ENCODE assay signal across 24 cellular contexts in the genomic region with DNA sequence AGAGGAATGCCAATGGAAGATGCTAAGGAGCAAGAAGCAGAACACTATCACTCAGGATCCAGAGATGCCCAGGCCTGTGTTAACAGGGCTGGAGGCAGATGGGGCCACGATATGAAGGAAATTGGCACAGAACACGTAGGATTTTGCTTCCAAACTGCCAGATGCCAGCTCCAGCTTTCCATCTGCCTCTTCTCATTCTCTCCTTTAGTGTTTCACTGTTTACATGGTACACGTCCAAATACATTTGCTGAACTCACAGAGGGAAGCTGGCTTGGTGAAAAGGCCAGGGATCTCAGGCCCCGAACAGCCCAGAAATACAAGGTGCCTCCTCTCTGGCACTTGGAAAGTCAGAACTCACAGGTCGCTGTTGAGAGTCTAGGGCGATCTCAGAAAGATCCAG.
"Had no signal": no experiment of that assay in that cellular context is flagged by ENCODE, and none has a peak within 500 bp of the region (broad histone marks: within the 10 kb centered on the region; RNA-seq: fewer than 3 reads in every experiment).

No MANE protein-coding gene starts in this region.

- DNase-seq: effector memory CD8-positive, alpha-beta T cell; esophagus squamous epithelium; foreskin keratinocyte; head of caudate nucleus; left colon; left ventricle myocardium superior; mesenchymal stem cell; midbrain; naive B cell; occipital lobe; pancreas; right lobe of liver; stimulated activated CD4-positive, alpha-beta T cell treated with anti-CD3 and anti-CD28 coated beads, Interleukin-15, amount 100 ng/mL, for 24 hours; stimulated activated CD4-positive, alpha-beta T cell treated with anti-CD3 and anti-CD28 coated beads, Interleukin-1b, Interleukin-23, amount 100 ng/mL, for 48 hours; stimulated activated CD4-positive, alpha-beta T cell treated with anti-CD3 and anti-CD28 coated beads, Interleukin-4, amount 100 ng/mL, for 24 hours; testis; upper lobe of right lung had no signal

- ATAC-seq: effector memory CD8-positive, alpha-beta T cell; foreskin keratinocyte; left colon; left ventricle myocardium superior; pancreas; right lobe of liver; stimulated activated memory B cell treated with anti-CD40 and anti-IgM and Interleukin-4, amounts not matched to agents 10 μg/mL and 1 μg/mL and 100 μg/mL, for 72 hours; upper lobe of right lung had no signal

- H3K27me3 ChIP-seq: esophagus squamous epithelium, foreskin keratinocyte, hepatocyte, right lobe of liver, testis, tibial nerve, upper lobe of right lung, vagina had no signal

- H3K9me3 ChIP-seq: esophagus squamous epithelium, pancreas, prostate gland, right lobe of liver, testis, tibial nerve, upper lobe of right lung, vagina had no signal

- H3K4me3 ChIP-seq: esophagus squamous epithelium, hepatocyte, lung, pancreas, prostate gland, right lobe of liver, testis, tibial nerve, upper lobe of right lung, vagina had no signal

- H3K36me3 ChIP-seq: esophagus squamous epithelium, pancreas, prostate gland, right lobe of liver, upper lobe of right lung, vagina had no signal

- H3K4me1 ChIP-seq: esophagus squamous epithelium, foreskin keratinocyte, pancreas, prostate gland, right lobe of liver, testis, tibial nerve, upper lobe of right lung, vagina had no signal

- H3K27ac ChIP-seq: epithelial cell of prostate, esophagus squamous epithelium, foreskin keratinocyte, hepatocyte, pancreas, prostate gland, right lobe of liver, testis, tibial nerve, upper lobe of right lung, vagina had no signal
